In the genomic region with DNA sequence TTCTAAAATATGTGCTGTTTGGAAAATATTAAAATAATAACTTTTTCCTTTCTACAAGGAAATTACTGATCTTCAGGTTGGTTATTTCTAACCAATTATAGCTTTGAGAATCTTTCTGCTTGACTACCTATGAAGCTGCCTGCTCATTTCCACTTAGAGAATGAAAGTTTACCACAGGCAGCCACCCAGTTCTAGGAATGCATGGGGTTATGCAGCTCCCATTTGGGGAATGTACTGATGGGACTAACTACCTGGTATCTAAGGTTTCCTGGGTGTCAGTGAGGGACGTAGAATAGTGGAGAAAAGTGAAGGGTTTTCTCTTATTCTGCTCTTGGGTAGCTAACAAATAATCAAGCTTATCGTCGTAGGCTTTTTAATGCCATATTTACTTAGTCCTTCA, we compare ENCODE assay signal across 2 cellular contexts.
TF ChIP-seq lines count a peak whose summit lies in the region.

No MANE protein-coding gene starts in this region.

TF ChIP-seq in GM23338, 12 proteins besides CTCF, POLR2A, EP300 and RAD21:
- TF ChIP-seq, protein P1, sequence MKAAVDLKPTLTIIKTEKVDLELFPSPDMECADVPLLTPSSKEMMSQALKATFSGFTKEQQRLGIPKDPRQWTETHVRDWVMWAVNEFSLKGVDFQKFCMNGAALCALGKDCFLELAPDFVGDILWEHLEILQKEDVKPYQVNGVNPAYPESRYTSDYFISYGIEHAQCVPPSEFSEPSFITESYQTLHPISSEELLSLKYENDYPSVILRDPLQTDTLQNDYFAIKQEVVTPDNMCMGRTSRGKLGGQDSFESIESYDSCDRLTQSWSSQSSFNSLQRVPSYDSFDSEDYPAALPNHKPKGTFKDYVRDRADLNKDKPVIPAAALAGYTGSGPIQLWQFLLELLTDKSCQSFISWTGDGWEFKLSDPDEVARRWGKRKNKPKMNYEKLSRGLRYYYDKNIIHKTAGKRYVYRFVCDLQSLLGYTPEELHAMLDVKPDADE (IDR thresholded peaks at IDR 0.05), result no peak

TF ChIP-seq in K562, 482 proteins besides CTCF, POLR2A, EP300 and RAD21 (continued from another document):
- TF ChIP-seq MAZ (CRISPR knock-in tag; conservative IDR thresholded peaks at IDR 0.05 in 1 of 2, IDR thresholded peaks at IDR 0.05 in 1 of 2), result no peak
- TF ChIP-seq, protein P2, sequence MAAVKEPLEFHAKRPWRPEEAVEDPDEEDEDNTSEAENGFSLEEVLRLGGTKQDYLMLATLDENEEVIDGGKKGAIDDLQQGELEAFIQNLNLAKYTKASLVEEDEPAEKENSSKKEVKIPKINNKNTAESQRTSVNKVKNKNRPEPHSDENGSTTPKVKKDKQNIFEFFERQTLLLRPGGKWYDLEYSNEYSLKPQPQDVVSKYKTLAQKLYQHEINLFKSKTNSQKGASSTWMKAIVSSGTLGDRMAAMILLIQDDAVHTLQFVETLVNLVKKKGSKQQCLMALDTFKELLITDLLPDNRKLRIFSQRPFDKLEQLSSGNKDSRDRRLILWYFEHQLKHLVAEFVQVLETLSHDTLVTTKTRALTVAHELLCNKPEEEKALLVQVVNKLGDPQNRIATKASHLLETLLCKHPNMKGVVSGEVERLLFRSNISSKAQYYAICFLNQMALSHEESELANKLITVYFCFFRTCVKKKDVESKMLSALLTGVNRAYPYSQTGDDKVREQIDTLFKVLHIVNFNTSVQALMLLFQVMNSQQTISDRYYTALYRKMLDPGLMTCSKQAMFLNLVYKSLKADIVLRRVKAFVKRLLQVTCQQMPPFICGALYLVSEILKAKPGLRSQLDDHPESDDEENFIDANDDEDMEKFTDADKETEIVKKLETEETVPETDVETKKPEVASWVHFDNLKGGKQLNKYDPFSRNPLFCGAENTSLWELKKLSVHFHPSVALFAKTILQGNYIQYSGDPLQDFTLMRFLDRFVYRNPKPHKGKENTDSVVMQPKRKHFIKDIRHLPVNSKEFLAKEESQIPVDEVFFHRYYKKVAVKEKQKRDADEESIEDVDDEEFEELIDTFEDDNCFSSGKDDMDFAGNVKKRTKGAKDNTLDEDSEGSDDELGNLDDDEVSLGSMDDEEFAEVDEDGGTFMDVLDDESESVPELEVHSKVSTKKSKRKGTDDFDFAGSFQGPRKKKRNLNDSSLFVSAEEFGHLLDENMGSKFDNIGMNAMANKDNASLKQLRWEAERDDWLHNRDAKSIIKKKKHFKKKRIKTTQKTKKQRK (IDR thresholded peaks at IDR 0.05; ENCODE audit: borderline replicate concordance, low read depth, low read length), result no peak
- TF ChIP-seq ARID1B (IDR thresholded peaks at IDR 0.05), result no peak
- TF ChIP-seq MEF2D (tag; conservative IDR thresholded peaks at IDR 0.05; ENCODE audit: low read depth), result no peak
- TF ChIP-seq GABPB1 (CRISPR knock-in tag; IDR thresholded peaks at IDR 0.05), result no peak
- no peak for TF ChIP-seq JUND (IDR thresholded peaks at IDR 0.05; ENCODE audit: borderline replicate concordance, low read depth, low read length)
- TF ChIP-seq JUND (tag; IDR thresholded peaks at IDR 0.05; ENCODE audit: borderline replicate concordance, low read depth, low read length), result no peak
- TF ChIP-seq PHTF2 (CRISPR knock-in tag; IDR thresholded peaks at IDR 0.05), result no peak
- TF ChIP-seq THRAP3 (IDR thresholded peaks at IDR 0.05; ENCODE audit: borderline replicate concordance), result no peak
